Comparison of ENCODE assay signal across 8 cellular contexts in genomic region chr4:121764702-121765367, GRCh38. TPM values are rescaled to one million over a fixed set of nuclear protein-coding genes. Genes with fewer than 3 reads are reported as not detected.
DNase-seq lines count a peak whose midpoint lies in the region; ATAC-seq and TF ChIP-seq lines count a peak whose summit lies in the region.

SMIM43 (minus strand) TSS chr4:121765164; CDS start chr4:121765105, 59 bp downstream.

- peak within 1 kb of the TSS; percentile 75 to 89 for H3K4me3 Mint-ChIP-seq in H9

- H3K27me3 ChIP-seq in A673 (replicated peaks; ENCODE audit: insufficient read depth, low read depth, low read length, poor library complexity) (peaks cover 5% of the 10 kb centered on the region), H9 (ENCODE audit: insufficient read depth, low read length) (peaks cover 41% of the 10 kb centered on the region), breast epithelium (peaks cover 0 to 24% of the 10 kb centered on the region in 2 donors), lung (ENCODE audit: control insufficient read depth, insufficient read depth) (peaks cover 3% of the 10 kb centered on the region)

- no peak for TF ChIP-seq CTCF in A673 (conservative IDR thresholded peaks at IDR 0.05; ENCODE audit: low read depth, low read length)
- TF ChIP-seq CTCF in H9 (conservative IDR thresholded peaks at IDR 0.05), result no peak
- no peak for TF ChIP-seq CTCF in breast epithelium (IDR thresholded peaks at IDR 0.05)
- no peak for TF ChIP-seq CTCF in lung (IDR thresholded peaks at IDR 0.05; ENCODE audit: control extremely low read depth, extremely low read depth)

- no peak within 1 kb of the TSS for H3K56ac ChIP-seq in H9 (ENCODE audit: insufficient read length, low read depth, low read length)

- H3K4me1 Mint-ChIP-seq in H9, result peaks cover 17 to 18% of the 10 kb centered on the region in 2 experiments

- no CpG with 5 or more reads among the region's 75 CpGs for WGBS in H9 (ENCODE audit: extremely low coverage, insufficient read length, low lambda C conversion rate)
- 1% methylated on average over 75 of the region's 75 CpGs for WGBS in lung, 2 donors

- H3K79me2 ChIP-seq in H9 (ENCODE audit: insufficient read depth, low read length), result no peaks in the 10 kb centered on the region

- no TSS peak for BruUV-seq in A673 (replicated peaks; lab: Mats Ljungman, UMichigan)

- no peak within 1 kb of the TSS for H2AK5ac ChIP-seq in H9 (ENCODE audit: insufficient read length, low read length)

- no peak within 1 kb of the TSS for H3K27ac Mint-ChIP-seq in H9

- H3K9ac ChIP-seq in H9 (ENCODE audit: extremely low read depth, insufficient read length, low read length), result peak within 1 kb of the TSS; percentile 9

- H4K5ac ChIP-seq in H9 (ENCODE audit: insufficient read length, low read depth, low read length), result no peak within 1 kb of the TSS

- H3K27ac ChIP-seq in A673 (ENCODE audit: low read depth, low read length, poor library complexity, severe bottlenecking) (no peak within 1 kb of the TSS), H9 (ENCODE audit: insufficient read length, low read depth, low read length) (no peak within 1 kb of the TSS), breast epithelium (no peak within 1 kb of the TSS), lung (ENCODE audit: low read depth in 1 of 2, low read length in 1 of 2) (no peak within 1 kb of the TSS)

- no peaks in the 10 kb centered on the region for H3K9me3 ChIP-seq in A673 (ENCODE audit: low read depth, low read length, poor library complexity, severe bottlenecking)
- H3K9me3 ChIP-seq in H9 (ENCODE audit: control insufficient read depth, low read depth, low read length), result no peaks in the 10 kb centered on the region
- H3K9me3 ChIP-seq in breast epithelium, result no peaks in the 10 kb centered on the region
- H3K9me3 ChIP-seq in lung (ENCODE audit: control insufficient read depth in 2 of 2, insufficient read depth in 1 of 2, low read length in 1 of 2), result peaks cover 0 to 2% of the 10 kb centered on the region in 2 donors

- no peak within 1 kb of the TSS for H4K8ac ChIP-seq in H9 (replicated peaks; ENCODE audit: insufficient read length, low read depth, low read length)

- H3K4me1 ChIP-seq in A673 (ENCODE audit: insufficient read depth, low read length, poor library complexity, severe bottlenecking) (no peaks in the 10 kb centered on the region), H9 (ENCODE audit: insufficient read depth, low read length) (0 out of 2 replicates have a peak, but pooled peaks cover 5% of the 10 kb centered on the region), breast epithelium (no peaks in the 10 kb centered on the region), lung (ENCODE audit: control insufficient read depth in 2 of 2, insufficient read depth in 2 of 2, low read length in 2 of 2) (peaks cover 0 to 5% of the 10 kb centered on the region in 2 donors)

- CTCF ChIA-PET in A673 (lab: Charles Lee), result no interaction called here

- no peaks in the 10 kb centered on the region for H3K36me3 Mint-ChIP-seq in H9 (ENCODE audit: insufficient read depth in 1 of 3, low read depth in 3 of 3)

- no peak within 1 kb of the TSS for H2BK15ac ChIP-seq in H9 (ENCODE audit: low read depth, low read length)

- intact Hi-C loops in A673 (cut with micrococcal nuclease; ENCODE audit: unreplicated experiment), result no loop called here
- intact Hi-C loops in breast epithelium (cut with DNase I; ENCODE audit: low total_unique reads), result no loop called here

- DNase-seq in A673 (ENCODE audit: low spot score), result peak; percentile 34
- DNase-seq in H9, result peak; percentile 56
- DNase-seq in breast epithelium (ENCODE audit: low spot score in 2 of 2), result no peak
- DNase-seq in lung (ENCODE audit: low spot score), result no peak
- DNase-seq in SKM-1 treated with dmso at 0.1 percent for 144 hours (lab: John Stamatoyannopoulos, UW; ENCODE audit: unreplicated experiment), result no peak

- no peak within 1 kb of the TSS for H3K18ac ChIP-seq in H9 (ENCODE audit: insufficient read length, low read depth, low read length)

- ATAC-seq in lung (ENCODE audit: insufficient read depth, low FRiP score) (peak; percentile 8), GM19463 (IDR thresholded peaks at IDR 0.05; ENCODE audit: unreplicated experiment) (no peak), GM21526 (IDR thresholded peaks at IDR 0.05; ENCODE audit: low FRiP score, unreplicated experiment) (no peak), GM19035 (IDR thresholded peaks at IDR 0.05; ENCODE audit: unreplicated experiment) (no peak)

- H2BK5ac ChIP-seq in H9 (ENCODE audit: insufficient read length, low read length), result no peak within 1 kb of the TSS

- H3K27me3 Mint-ChIP-seq in H9 (ENCODE audit: low read depth), result peaks cover 97% of the 10 kb centered on the region

- peak within 1 kb of the TSS; percentile 57 for H3K4me3 ChIP-seq in A673 (ENCODE audit: low read depth, low read length, poor library complexity, severe bottlenecking)
- peak within 1 kb of the TSS; percentile 9 to 66 (median 45) for H3K4me3 ChIP-seq in breast epithelium
- peak within 1 kb of the TSS; percentile 40 for H3K4me3 ChIP-seq in lung

- no peak within 1 kb of the TSS for H3K23ac ChIP-seq in H9 (ENCODE audit: insufficient read length, low read depth, low read length)

- H3K36me3 ChIP-seq in A673 (ENCODE audit: insufficient read depth, low read length, poor library complexity, severe bottlenecking), result no peaks in the 10 kb centered on the region
- no peaks in the 10 kb centered on the region for H3K36me3 ChIP-seq in breast epithelium
- no peaks in the 10 kb centered on the region for H3K36me3 ChIP-seq in lung (ENCODE audit: control insufficient read depth in 2 of 2, insufficient read depth in 2 of 2, low read length in 2 of 2)

- no peaks in the 10 kb centered on the region for H4K20me1 ChIP-seq in H9 (ENCODE audit: control insufficient read depth, insufficient read depth, insufficient read length)

- H3K14ac ChIP-seq in H9 (ENCODE audit: insufficient read depth, low read length), result peak within 1 kb of the TSS; percentile 66; the same call in 1 of the 2 replicates

- H4K91ac ChIP-seq in H9 (ENCODE audit: insufficient read length, low read depth, low read length), result no peak within 1 kb of the TSS

- no peaks in the 10 kb centered on the region for H3K79me1 ChIP-seq in H9 (ENCODE audit: insufficient read depth, low read depth, low read length, poor library complexity, severe bottlenecking)

- no peak within 1 kb of the TSS for H2BK20ac ChIP-seq in H9 (ENCODE audit: low read depth, low read length, poor library complexity, severe bottlenecking)

- peaks cover 9% of the 10 kb centered on the region for H3K23me2 ChIP-seq in H9 (ENCODE audit: insufficient read length, low read depth, low read length, poor library complexity, severe bottlenecking)

- no peaks in the 10 kb centered on the region for H3K9me3 Mint-ChIP-seq in H9

- H2BK120ac ChIP-seq in H9 (ENCODE audit: low read depth, low read length, poor library complexity, severe bottlenecking), result no peak within 1 kb of the TSS

- TF ChIP-seq POLR2A in breast epithelium (IDR thresholded peaks at IDR 0.05), result no peak

- no peak within 1 kb of the TSS for H2AFZ ChIP-seq in H9 (ENCODE audit: low read length)

- H3T11ph ChIP-seq in H9 (ENCODE audit: low read length), result no peak within 1 kb of the TSS

- POLR2A ChIA-PET in A673 (lab: Charles Lee; ENCODE audit: low non-redundant PET), result interaction anchor here (0.5 kb wide), 1 partner anchor 36 kb away, joined by 5 read pairs; the partner anchor contains the start of gene EXOSC9

- H2BK12ac ChIP-seq in H9 (ENCODE audit: insufficient read length, low read depth, low read length), result no peak within 1 kb of the TSS

- H3K4me2 ChIP-seq in H9 (ENCODE audit: insufficient read depth, insufficient read length, low read length), result peak within 1 kb of the TSS; percentile 41

- no peak within 1 kb of the TSS for H3K4ac ChIP-seq in H9 (ENCODE audit: low read depth, low read length)

RNA-seq across cellular contexts. Expression of gene SMIM43, which starts in this region (rescaled TPM):
- total RNA-seq in A673 (2021), result 0.37 and 0.45 TPM in 2 replicates
- 1.0 and 1.2 TPM in 2 replicates for total RNA-seq in H9 (2021)
- total RNA-seq in breast epithelium, result not detected
- 10 to 100 TPM in 1 of 2 donors, under 1 TPM in 1; 0.15 to 18.2 TPM for total RNA-seq in lung
- under 1 TPM; 0.07 to 0.16 TPM for polyA plus RNA-seq in lung

Comparison
In these comparisons a context has a peak if more than half of its experiments do, and no peak if none do; other contexts are left out.
1. Peak in DNase-seq and H3K4me3 ChIP-seq in A673; RNA of the gene not detected or under 1 TPM.